In the genomic region with DNA sequence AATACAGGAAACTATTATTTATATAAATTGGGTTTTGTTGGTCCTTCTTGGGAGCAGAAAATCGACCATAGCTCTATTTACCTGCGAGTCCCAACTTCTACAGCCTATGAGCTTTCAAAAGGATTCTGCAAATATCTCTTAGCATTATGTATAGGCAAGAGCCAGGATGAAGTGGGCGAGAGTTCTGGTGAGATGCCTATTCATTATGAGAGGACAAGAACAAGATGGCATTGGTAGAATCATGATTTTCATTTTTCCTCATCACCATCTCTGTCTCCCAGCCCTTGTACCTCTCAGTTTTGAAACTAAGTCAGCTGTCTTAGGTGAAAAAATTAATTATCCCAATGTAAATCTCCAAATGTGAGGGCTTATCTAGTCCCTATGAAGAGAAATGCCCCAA, we compare ENCODE assay signal across 28 cellular contexts. TPM values are rescaled to one million over a fixed set of nuclear protein-coding genes. Genes with fewer than 3 reads are reported as not detected.
DNase-seq lines count a peak whose midpoint lies in the region; ATAC-seq lines count a peak whose summit lies in the region.
"Had no signal": no experiment of that assay in that cellular context is flagged by ENCODE, and none has a peak within 500 bp of the region (broad histone marks: within the 10 kb centered on the region; RNA-seq: fewer than 3 reads in every experiment).

No MANE protein-coding gene starts in this region.

- H3K4me3 Mint-ChIP-seq in activated naive CD4-positive, alpha-beta T cell treated with anti-CD3 and anti-CD28 coated beads, Interleukin-2, amount 10 ng/mL, durations not matched to agents 7 days and 5 days: no peak overlapping the region
- no peak overlapping the region for H3K4me3 Mint-ChIP-seq in T-helper 17 cell
- no peak overlapping the region for H3K4me3 Mint-ChIP-seq in activated naive CD8-positive, alpha-beta T cell treated with anti-CD3 and anti-CD28 coated beads, Interleukin-2, amount 50 U/mL, for 24 hours
- H3K4me3 Mint-ChIP-seq in stimulated activated memory B cell treated with anti-CD40 and anti-IgM and Interleukin-4, amounts not matched to agents 10 μg/mL and 1 μg/mL and 100 μg/mL, for 72 hours: no peak overlapping the region
- H3K4me3 Mint-ChIP-seq: dendritic cell treated with granulocyte-macrophage colony-stimulating factor and Interleukin-4, amounts not matched to agents 40 ng/mL and 50 ng/mL, for 4 days; naive B cell; WTC11 had no signal

- no peaks in the 10 kb centered on the region for H3K9me3 ChIP-seq in T-helper 17 cell (ENCODE audit: control insufficient read depth, low read length, poor library complexity, severe bottlenecking)
- H3K9me3 ChIP-seq: ascending aorta, gastroesophageal sphincter, ovary, upper lobe of left lung had no signal

- ATAC-seq in activated naive CD4-positive, alpha-beta T cell treated with anti-CD3 and anti-CD28 coated beads, Interleukin-2, amount 50 U/mL, for 72 hours: peak; percentile 63 to 74
- no peak for ATAC-seq in T-helper 17 cell
- ATAC-seq in activated naive CD8-positive, alpha-beta T cell treated with anti-CD3 and anti-CD28 coated beads, Interleukin-2, amount 50 U/mL, for 24 hours: peak; percentile 55
- no peak for ATAC-seq in stimulated activated memory B cell treated with anti-CD40 and anti-IgM and Interleukin-4, amounts not matched to agents 10 μg/mL and 1 μg/mL and 100 μg/mL, for 72 hours
- no peak for ATAC-seq in GM21786 (IDR thresholded peaks at IDR 0.05; ENCODE audit: unreplicated experiment)
- ATAC-seq: gastroesophageal sphincter, left lobe of liver, Right ventricle myocardium inferior, WTC11 had no signal

- peaks cover 57% of the 10 kb centered on the region for H3K4me1 Mint-ChIP-seq in activated naive CD4-positive, alpha-beta T cell treated with anti-CD3 and anti-CD28 coated beads, Interleukin-2, amount 10 ng/mL, durations not matched to agents 7 days and 5 days
- peaks cover 25% of the 10 kb centered on the region for H3K4me1 Mint-ChIP-seq in T-helper 17 cell
- peaks cover 65% of the 10 kb centered on the region for H3K4me1 Mint-ChIP-seq in activated naive CD8-positive, alpha-beta T cell treated with anti-CD3 and anti-CD28 coated beads, Interleukin-2, amount 50 U/mL, for 24 hours
- peaks cover 34% of the 10 kb centered on the region for H3K4me1 Mint-ChIP-seq in stimulated activated memory B cell treated with anti-CD40 and anti-IgM and Interleukin-4, amounts not matched to agents 10 μg/mL and 1 μg/mL and 100 μg/mL, for 72 hours
- H3K4me1 Mint-ChIP-seq: WTC11 had no signal

- H3K27ac Mint-ChIP-seq in activated naive CD4-positive, alpha-beta T cell treated with anti-CD3 and anti-CD28 coated beads, Interleukin-2, amount 50 U/mL, for 72 hours: peak overlapping the region; percentile 69 to 87
- H3K27ac Mint-ChIP-seq in activated naive CD4-positive, alpha-beta T cell treated with anti-CD3 and anti-CD28 coated beads, Interleukin-2, amount 10 ng/mL, durations not matched to agents 7 days and 5 days: no peak overlapping the region
- peak overlapping the region; percentile 90 for H3K27ac Mint-ChIP-seq in T-helper 17 cell
- peak overlapping the region; percentile 84 for H3K27ac Mint-ChIP-seq in activated naive CD8-positive, alpha-beta T cell treated with anti-CD3 and anti-CD28 coated beads, Interleukin-2, amount 50 U/mL, for 24 hours
- H3K27ac Mint-ChIP-seq in stimulated activated memory B cell treated with anti-CD40 and anti-IgM and Interleukin-4, amounts not matched to agents 10 μg/mL and 1 μg/mL and 100 μg/mL, for 72 hours: peak overlapping the region; percentile 48
- H3K27ac Mint-ChIP-seq: WTC11 had no signal

- H3K27me3 Mint-ChIP-seq in activated naive CD4-positive, alpha-beta T cell treated with anti-CD3 and anti-CD28 coated beads, Interleukin-2, amount 10 ng/mL, durations not matched to agents 7 days and 5 days: no peaks in the 10 kb centered on the region
- no peaks in the 10 kb centered on the region for H3K27me3 Mint-ChIP-seq in T-helper 17 cell
- no peaks in the 10 kb centered on the region for H3K27me3 Mint-ChIP-seq in activated naive CD8-positive, alpha-beta T cell treated with anti-CD3 and anti-CD28 coated beads, Interleukin-2, amount 50 U/mL, for 24 hours
- no peaks in the 10 kb centered on the region for H3K27me3 Mint-ChIP-seq in stimulated activated memory B cell treated with anti-CD40 and anti-IgM and Interleukin-4, amounts not matched to agents 10 μg/mL and 1 μg/mL and 100 μg/mL, for 72 hours
- H3K27me3 Mint-ChIP-seq: dendritic cell treated with granulocyte-macrophage colony-stimulating factor and Interleukin-4, amounts not matched to agents 40 ng/mL and 50 ng/mL, for 4 days; naive B cell had no signal

- H3K36me3 Mint-ChIP-seq in activated naive CD4-positive, alpha-beta T cell treated with anti-CD3 and anti-CD28 coated beads, Interleukin-2, amount 50 U/mL, for 72 hours: peaks cover 17 to 68% of the 10 kb centered on the region in 2 donors
- H3K36me3 Mint-ChIP-seq in activated naive CD4-positive, alpha-beta T cell treated with anti-CD3 and anti-CD28 coated beads, Interleukin-2, amount 10 ng/mL, durations not matched to agents 7 days and 5 days: peaks cover 77% of the 10 kb centered on the region
- H3K36me3 Mint-ChIP-seq in T-helper 17 cell (ENCODE audit: low read depth): peaks cover 8% of the 10 kb centered on the region
- peaks cover 80% of the 10 kb centered on the region for H3K36me3 Mint-ChIP-seq in activated naive CD8-positive, alpha-beta T cell treated with anti-CD3 and anti-CD28 coated beads, Interleukin-2, amount 50 U/mL, for 24 hours (ENCODE audit: low read depth)
- peaks cover 57% of the 10 kb centered on the region for H3K36me3 Mint-ChIP-seq in stimulated activated memory B cell treated with anti-CD40 and anti-IgM and Interleukin-4, amounts not matched to agents 10 μg/mL and 1 μg/mL and 100 μg/mL, for 72 hours

- H3K9me3 Mint-ChIP-seq in activated naive CD4-positive, alpha-beta T cell treated with anti-CD3 and anti-CD28 coated beads, Interleukin-2, amount 50 U/mL, for 72 hours: no peaks in the 10 kb centered on the region
- H3K9me3 Mint-ChIP-seq in activated naive CD4-positive, alpha-beta T cell treated with anti-CD3 and anti-CD28 coated beads, Interleukin-2, amount 10 ng/mL, durations not matched to agents 7 days and 5 days: no peaks in the 10 kb centered on the region
- H3K9me3 Mint-ChIP-seq in activated naive CD8-positive, alpha-beta T cell treated with anti-CD3 and anti-CD28 coated beads, Interleukin-2, amount 50 U/mL, for 24 hours: no peaks in the 10 kb centered on the region
- no peaks in the 10 kb centered on the region for H3K9me3 Mint-ChIP-seq in stimulated activated memory B cell treated with anti-CD40 and anti-IgM and Interleukin-4, amounts not matched to agents 10 μg/mL and 1 μg/mL and 100 μg/mL, for 72 hours
- H3K9me3 Mint-ChIP-seq: dendritic cell treated with granulocyte-macrophage colony-stimulating factor and Interleukin-4, amounts not matched to agents 40 ng/mL and 50 ng/mL, for 4 days; naive B cell; WTC11 had no signal

- CTCF ChIA-PET in activated naive CD4-positive, alpha-beta T cell treated with anti-CD3 and anti-CD28 coated beads, Interleukin-2, amount 10 ng/mL, durations not matched to agents 7 days and 5 days (lab: Charles Lee): interaction anchor here (11.4 kb wide), 1 partner anchor 113 kb away, joined by 136 read pairs; no protein-coding TSS in a partner anchor

- no peak for DNase-seq in activated naive CD4-positive, alpha-beta T cell treated with anti-CD3 and anti-CD28 coated beads, Interleukin-2, amount 50 U/mL, for 72 hours (ENCODE audit: low spot score in 2 of 2)
- no peak for DNase-seq in activated naive CD4-positive, alpha-beta T cell treated with anti-CD3 and anti-CD28 coated beads, Interleukin-2, amount 10 ng/mL, durations not matched to agents 7 days and 5 days
- DNase-seq in T-helper 17 cell: no peak
- DNase-seq in activated naive CD8-positive, alpha-beta T cell treated with anti-CD3 and anti-CD28 coated beads, Interleukin-2, amount 50 U/mL, for 24 hours: no peak
- no peak for DNase-seq in central memory CD4-positive, alpha-beta T cell
- no peak for DNase-seq in GDM1 (lab: John Stamatoyannopoulos, UW)
- DNase-seq: activated gamma-delta T cell treated with Interleukin-2 at 50 U/mL for 16 hours, GF-D8, hippocampal formation, KG1, MM.1S, naive B cell, NCI-H1417, NCI-H2107, NCI-H446 treated with DMSO at 0.1 percent for 48 hours, OCI-M1, ovary, substantia nigra, T1000 had no signal

RNA-seq across cellular contexts. Expression of gene WIPF1, which starts 25.0 kb away (rescaled TPM):
- 100 to 1,000 TPM; 138 to 262 TPM for total RNA-seq in activated naive CD4-positive, alpha-beta T cell treated with anti-CD3 and anti-CD28 coated beads, Interleukin-2, amount 50 U/mL, for 72 hours
- total RNA-seq in T-helper 17 cell: 100 to 1,000 TPM; 368 to 424 TPM

Comparison
In these comparisons a context has a peak if more than half of its experiments do, and no peak if none do; other contexts are left out.
1. ATAC-seq: peak in activated naive CD4-positive, alpha-beta T cell treated with anti-CD3 and anti-CD28 coated beads, Interleukin-2, amount 50 U/mL, for 72 hours (2 of 2) and activated naive CD8-positive, alpha-beta T cell treated with anti-CD3 and anti-CD28 coated beads, Interleukin-2, amount 50 U/mL, for 24 hours (single experiment); none in T-helper 17 cell (single experiment), stimulated activated memory B cell treated with anti-CD40 and anti-IgM and Interleukin-4, amounts not matched to agents 10 μg/mL and 1 μg/mL and 100 μg/mL, for 72 hours (single experiment) and GM21786 (single experiment).